8 cellular contexts compared by ENCODE assay signal in genomic region chr20:2524435-2525272, GRCh38. TPM values are rescaled to one million over a fixed set of nuclear protein-coding genes. Genes with fewer than 3 reads are reported as not detected.
DNase-seq lines count a peak whose midpoint lies in the region; ATAC-seq and TF ChIP-seq lines count a peak whose summit lies in the region.

No MANE protein-coding gene starts in this region.

- no peaks in the 10 kb centered on the region for H3K9me3 Mint-ChIP-seq in activated naive CD4-positive, alpha-beta T cell treated with anti-CD3 and anti-CD28 coated beads, Interleukin-2, amount 50 U/mL, for 72 hours
- no peaks in the 10 kb centered on the region for H3K9me3 Mint-ChIP-seq in osteocyte (ENCODE audit: unreplicated experiment)

- H3K9ac ChIP-seq in MM.1S (ENCODE audit: low read length), result peak overlapping the region; percentile 79
- H3K9ac ChIP-seq in SK-N-MC (ENCODE audit: insufficient read length), result peak overlapping the region; percentile 93

- H3K9me3 ChIP-seq in MM.1S (replicated peaks; ENCODE audit: insufficient read depth, low read length) (no peaks in the 10 kb centered on the region), SK-N-MC (ENCODE audit: low read depth, low read length) (no peaks in the 10 kb centered on the region), thoracic aorta (no peaks in the 10 kb centered on the region)

- H3K27me3 ChIP-seq in MM.1S (replicated peaks; ENCODE audit: insufficient read depth, low read length) (peaks cover 8% of the 10 kb centered on the region), thoracic aorta (replicated peaks; ENCODE audit: insufficient read depth) (no peaks in the 10 kb centered on the region)

- H3K9me2 ChIP-seq in MM.1S (replicated peaks; ENCODE audit: insufficient read depth, low read length), result no peaks in the 10 kb centered on the region

- H4K20me1 ChIP-seq in MM.1S (ENCODE audit: insufficient read depth, low read length), result no peaks in the 10 kb centered on the region

- intact Hi-C loops in head of caudate nucleus (cut with DNase I), result loop anchor here (5.0 kb wide), 1 partner anchor 128 kb away; the partner anchor contains the start of gene NOP56

- H3K4me1 ChIP-seq in MM.1S (ENCODE audit: low read length) (no peaks in the 10 kb centered on the region), thoracic aorta (ENCODE audit: control insufficient read depth in 1 of 2, low read depth in 2 of 2) (peaks cover 4 to 18% of the 10 kb centered on the region in 2 donors)

- peak overlapping the region; percentile 92 for H2AFZ ChIP-seq in MM.1S (ENCODE audit: low read length)

- H3F3A ChIP-seq in MM.1S (ENCODE audit: insufficient read depth, low read length), result no peaks in the 10 kb centered on the region

- peak overlapping the region; percentile 92 for H3K4me2 ChIP-seq in MM.1S (ENCODE audit: low read depth, low read length)

- TF ChIP-seq CTCF in MM.1S (IDR thresholded peaks at IDR 0.05; ENCODE audit: low read length) (peak; percentile 91), osteocyte (IDR thresholded peaks at IDR 0.05) (peak; percentile 98), thoracic aorta (IDR thresholded peaks at IDR 0.05) (peak; percentile 99)

- no peaks in the 10 kb centered on the region for H3K79me2 ChIP-seq in MM.1S (ENCODE audit: low read length)

- peaks cover 20% of the 10 kb centered on the region for H3K27me3 Mint-ChIP-seq in osteocyte (ENCODE audit: unreplicated experiment)

- H3K4me1 Mint-ChIP-seq in osteocyte (ENCODE audit: unreplicated experiment), result peaks cover 17% of the 10 kb centered on the region

- H3K4me3 Mint-ChIP-seq in osteocyte (ENCODE audit: unreplicated experiment), result peak overlapping the region; percentile 92

- peak overlapping the region; percentile 90 to 94 for H3K27ac Mint-ChIP-seq in activated naive CD4-positive, alpha-beta T cell treated with anti-CD3 and anti-CD28 coated beads, Interleukin-2, amount 50 U/mL, for 72 hours
- peak overlapping the region; percentile 85 for H3K27ac Mint-ChIP-seq in osteocyte (ENCODE audit: unreplicated experiment)

- H3K27ac ChIP-seq in MM.1S (ENCODE audit: low read length) (no peak overlapping the region), SK-N-MC (peak overlapping the region; percentile 78; the same call in 1 of the 2 replicates), thoracic aorta (peak overlapping the region; percentile 78 to 99)

- no peaks in the 10 kb centered on the region for H3K36me3 Mint-ChIP-seq in activated naive CD4-positive, alpha-beta T cell treated with anti-CD3 and anti-CD28 coated beads, Interleukin-2, amount 50 U/mL, for 72 hours
- no peaks in the 10 kb centered on the region for H3K36me3 Mint-ChIP-seq in osteocyte (ENCODE audit: unreplicated experiment)

- H3K36me3 ChIP-seq in MM.1S (replicated peaks; ENCODE audit: insufficient read depth, low read length) (no peaks in the 10 kb centered on the region), SK-N-MC (ENCODE audit: insufficient read depth, low read length) (no peaks in the 10 kb centered on the region), thoracic aorta (no peaks in the 10 kb centered on the region)

- ATAC-seq in GM21576 (IDR thresholded peaks at IDR 0.05; ENCODE audit: unreplicated experiment) (peak; percentile 62), thoracic aorta (ENCODE audit: insufficient number of reproducible peaks, low FRiP score, low read depth) (peak; percentile 56)
- ATAC-seq in activated naive CD4-positive, alpha-beta T cell treated with anti-CD3 and anti-CD28 coated beads, Interleukin-2, amount 50 U/mL, for 72 hours, result peak; percentile 74 to 81

- peak; percentile 29 for DNase-seq in DMS 273 treated with DMSO at 0.1 percent for 48 hours (lab: John Stamatoyannopoulos, UW)
- peak; percentile 86 for DNase-seq in MM.1S
- DNase-seq in SK-N-MC (ENCODE audit: low read depth, low spot score), result no peak
- peak; percentile 88 to 98 for DNase-seq in activated naive CD4-positive, alpha-beta T cell treated with anti-CD3 and anti-CD28 coated beads, Interleukin-2, amount 50 U/mL, for 72 hours (ENCODE audit: low spot score in 2 of 2)
- peak; percentile 79 to 98 (median 93) for DNase-seq in head of caudate nucleus
- peak; percentile 97 for DNase-seq in osteocyte (ENCODE audit: extremely low spot score, unreplicated experiment)
- DNase-seq in thoracic aorta (ENCODE audit: low spot score), result peak; percentile 43

- H3K4me3 ChIP-seq in MM.1S (ENCODE audit: low read length), result peak overlapping the region; percentile 68
- H3K4me3 ChIP-seq in SK-N-MC, result peak overlapping the region; percentile 89
- peak overlapping the region; percentile 98 for H3K4me3 ChIP-seq in thoracic aorta

RNA-seq across cellular contexts. Expression of gene TMC2, which starts 11.7 kb away (rescaled TPM):
- total RNA-seq in activated naive CD4-positive, alpha-beta T cell treated with anti-CD3 and anti-CD28 coated beads, Interleukin-2, amount 50 U/mL, for 72 hours, result not detected
- total RNA-seq in osteocyte (not detected in 2 replicates), thoracic aorta (not detected)

RNA-seq across cellular contexts. Expression of gene ZNF343, which starts 15.9 kb away (rescaled TPM):
- 10 to 100 TPM in 1 of 2 donors, 1 to 10 TPM in 1; 7.7 to 13.7 TPM for total RNA-seq in activated naive CD4-positive, alpha-beta T cell treated with anti-CD3 and anti-CD28 coated beads, Interleukin-2, amount 50 U/mL, for 72 hours
- 10.1 and 11.4 TPM in 2 replicates for total RNA-seq in osteocyte
- 10 to 100 TPM in 1 of 2 donors, 1 to 10 TPM in 1; 9.3 to 16.9 TPM for total RNA-seq in thoracic aorta

RNA-seq across cellular contexts. Expression of gene SNRPB, which starts 54.1 kb away (rescaled TPM):
- total RNA-seq in activated naive CD4-positive, alpha-beta T cell treated with anti-CD3 and anti-CD28 coated beads, Interleukin-2, amount 50 U/mL, for 72 hours, result 100 to 1,000 TPM; 384 to 461 TPM
- total RNA-seq in osteocyte (111 and 112 TPM in 2 replicates), thoracic aorta (100 to 1,000 TPM; 107 to 153 TPM)
